ENCODE assay signal across 1 cellular context in the genomic region with DNA sequence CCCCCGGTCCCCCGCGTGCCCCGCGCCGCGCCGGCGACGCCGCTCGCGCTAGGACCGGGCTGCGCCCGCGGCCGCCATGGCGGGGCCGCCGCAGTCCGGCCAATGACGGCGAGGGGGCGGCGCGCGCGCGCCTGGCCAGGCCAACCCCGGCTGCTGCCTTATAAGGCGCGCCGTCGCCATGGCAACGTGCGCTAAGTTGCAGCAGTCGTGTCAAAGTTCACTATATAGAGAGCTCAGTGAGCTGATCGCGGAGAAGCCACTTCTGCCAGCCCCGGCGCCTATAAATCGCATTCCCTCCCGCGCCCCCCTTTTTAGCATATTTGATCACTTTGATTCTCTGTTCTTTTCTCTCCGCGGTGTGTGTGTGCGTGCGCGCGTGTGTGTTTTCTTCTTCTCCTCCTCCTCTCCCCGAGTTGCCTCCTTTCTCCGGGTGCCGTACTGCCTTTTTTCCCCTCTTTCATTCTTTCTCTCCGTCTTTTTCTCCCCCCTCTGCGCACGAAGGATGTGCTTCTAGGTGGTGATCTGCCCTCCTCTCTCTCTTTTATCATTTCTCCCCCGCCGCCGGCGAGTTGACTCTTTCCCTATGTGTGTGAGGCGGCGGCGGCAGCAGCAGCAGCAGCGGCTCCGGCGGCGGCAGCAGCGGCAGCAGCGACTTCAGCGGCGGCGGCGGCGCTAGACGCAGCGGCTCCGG.
TF ChIP-seq lines count a peak whose summit lies in the region.

A gene (plus strand): TSS at position 251 of the 691 bp plus-strand sequence. CDS start 1,406 bp downstream, outside the sequence.

TF ChIP-seq in HepG2, 621 proteins besides CTCF, POLR2A, EP300 and RAD21 (continued from another document and continues in another):
- TF ChIP-seq, protein P1, sequence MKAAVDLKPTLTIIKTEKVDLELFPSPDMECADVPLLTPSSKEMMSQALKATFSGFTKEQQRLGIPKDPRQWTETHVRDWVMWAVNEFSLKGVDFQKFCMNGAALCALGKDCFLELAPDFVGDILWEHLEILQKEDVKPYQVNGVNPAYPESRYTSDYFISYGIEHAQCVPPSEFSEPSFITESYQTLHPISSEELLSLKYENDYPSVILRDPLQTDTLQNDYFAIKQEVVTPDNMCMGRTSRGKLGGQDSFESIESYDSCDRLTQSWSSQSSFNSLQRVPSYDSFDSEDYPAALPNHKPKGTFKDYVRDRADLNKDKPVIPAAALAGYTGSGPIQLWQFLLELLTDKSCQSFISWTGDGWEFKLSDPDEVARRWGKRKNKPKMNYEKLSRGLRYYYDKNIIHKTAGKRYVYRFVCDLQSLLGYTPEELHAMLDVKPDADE (CRISPR knock-in tag; IDR thresholded peaks at IDR 0.05) = no peak
- TF ChIP-seq ZNF121 (CRISPR knock-in tag; IDR thresholded peaks at IDR 0.05) (no peak), NFYB (CRISPR knock-in tag; IDR thresholded peaks at IDR 0.05) (peak; percentile 57), EEA1 (CRISPR knock-in tag; IDR thresholded peaks at IDR 0.05; ENCODE audit: borderline replicate concordance) (no peak), ZNF501 (CRISPR knock-in tag; IDR thresholded peaks at IDR 0.05) (no peak), HMG20B (CRISPR knock-in tag; conservative IDR thresholded peaks at IDR 0.05) (0 out of 2 replicates have a peak, but pooled peaks have one; percentile 43), NCOA5 (CRISPR knock-in tag; IDR thresholded peaks at IDR 0.05) (no peak), ZNF598 (CRISPR knock-in tag; IDR thresholded peaks at IDR 0.05; ENCODE audit: borderline replicate concordance) (no peak), ZFP1 (CRISPR knock-in tag; IDR thresholded peaks at IDR 0.05) (no peak), HOXD1 (CRISPR knock-in tag; IDR thresholded peaks at IDR 0.05) (0 out of 2 replicates have a peak, but pooled peaks have one; percentile 38), KMT2A (CRISPR knock-in tag; IDR thresholded peaks at IDR 0.05) (peak; percentile 71; the same call in 1 of the 2 replicates), THAP11 (CRISPR knock-in tag; IDR thresholded peaks at IDR 0.05) (no peak), DNMT3B (CRISPR knock-in tag; conservative IDR thresholded peaks at IDR 0.05) (no peak), TCF7L2 (IDR thresholded peaks at IDR 0.05; ENCODE audit: low read depth, low read length) (no peak), NFE2 (CRISPR knock-in tag; IDR thresholded peaks at IDR 0.05) (no peak), ZC3H4 (CRISPR knock-in tag; IDR thresholded peaks at IDR 0.05; ENCODE audit: borderline replicate concordance) (peak; percentile 53; the same call in 1 of the 2 replicates), REL (CRISPR knock-in tag; conservative IDR thresholded peaks at IDR 0.05) (no peak), HCFC1 (IDR thresholded peaks at IDR 0.05; ENCODE audit: low read depth, low read length) (no peak)
- TF ChIP-seq, protein P2, sequence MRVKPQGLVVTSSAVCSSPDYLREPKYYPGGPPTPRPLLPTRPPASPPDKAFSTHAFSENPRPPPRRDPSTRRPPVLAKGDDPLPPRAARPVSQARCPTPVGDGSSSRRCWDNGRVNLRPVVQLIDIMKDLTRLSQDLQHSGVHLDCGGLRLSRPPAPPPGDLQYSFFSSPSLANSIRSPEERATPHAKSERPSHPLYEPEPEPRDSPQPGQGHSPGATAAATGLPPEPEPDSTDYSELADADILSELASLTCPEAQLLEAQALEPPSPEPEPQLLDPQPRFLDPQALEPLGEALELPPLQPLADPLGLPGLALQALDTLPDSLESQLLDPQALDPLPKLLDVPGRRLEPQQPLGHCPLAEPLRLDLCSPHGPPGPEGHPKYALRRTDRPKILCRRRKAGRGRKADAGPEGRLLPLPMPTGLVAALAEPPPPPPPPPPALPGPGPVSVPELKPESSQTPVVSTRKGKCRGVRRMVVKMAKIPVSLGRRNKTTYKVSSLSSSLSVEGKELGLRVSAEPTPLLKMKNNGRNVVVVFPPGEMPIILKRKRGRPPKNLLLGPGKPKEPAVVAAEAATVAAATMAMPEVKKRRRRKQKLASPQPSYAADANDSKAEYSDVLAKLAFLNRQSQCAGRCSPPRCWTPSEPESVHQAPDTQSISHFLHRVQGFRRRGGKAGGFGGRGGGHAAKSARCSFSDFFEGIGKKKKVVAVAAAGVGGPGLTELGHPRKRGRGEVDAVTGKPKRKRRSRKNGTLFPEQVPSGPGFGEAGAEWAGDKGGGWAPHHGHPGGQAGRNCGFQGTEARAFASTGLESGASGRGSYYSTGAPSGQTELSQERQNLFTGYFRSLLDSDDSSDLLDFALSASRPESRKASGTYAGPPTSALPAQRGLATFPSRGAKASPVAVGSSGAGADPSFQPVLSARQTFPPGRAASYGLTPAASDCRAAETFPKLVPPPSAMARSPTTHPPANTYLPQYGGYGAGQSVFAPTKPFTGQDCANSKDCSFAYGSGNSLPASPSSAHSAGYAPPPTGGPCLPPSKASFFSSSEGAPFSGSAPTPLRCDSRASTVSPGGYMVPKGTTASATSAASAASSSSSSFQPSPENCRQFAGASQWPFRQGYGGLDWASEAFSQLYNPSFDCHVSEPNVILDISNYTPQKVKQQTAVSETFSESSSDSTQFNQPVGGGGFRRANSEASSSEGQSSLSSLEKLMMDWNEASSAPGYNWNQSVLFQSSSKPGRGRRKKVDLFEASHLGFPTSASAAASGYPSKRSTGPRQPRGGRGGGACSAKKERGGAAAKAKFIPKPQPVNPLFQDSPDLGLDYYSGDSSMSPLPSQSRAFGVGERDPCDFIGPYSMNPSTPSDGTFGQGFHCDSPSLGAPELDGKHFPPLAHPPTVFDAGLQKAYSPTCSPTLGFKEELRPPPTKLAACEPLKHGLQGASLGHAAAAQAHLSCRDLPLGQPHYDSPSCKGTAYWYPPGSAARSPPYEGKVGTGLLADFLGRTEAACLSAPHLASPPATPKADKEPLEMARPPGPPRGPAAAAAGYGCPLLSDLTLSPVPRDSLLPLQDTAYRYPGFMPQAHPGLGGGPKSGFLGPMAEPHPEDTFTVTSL (CRISPR knock-in tag; IDR thresholded peaks at IDR 0.05; ENCODE audit: borderline replicate concordance) = 0 out of 2 replicates have a peak, but pooled peaks have one; percentile 22
- TF ChIP-seq, protein P3, sequence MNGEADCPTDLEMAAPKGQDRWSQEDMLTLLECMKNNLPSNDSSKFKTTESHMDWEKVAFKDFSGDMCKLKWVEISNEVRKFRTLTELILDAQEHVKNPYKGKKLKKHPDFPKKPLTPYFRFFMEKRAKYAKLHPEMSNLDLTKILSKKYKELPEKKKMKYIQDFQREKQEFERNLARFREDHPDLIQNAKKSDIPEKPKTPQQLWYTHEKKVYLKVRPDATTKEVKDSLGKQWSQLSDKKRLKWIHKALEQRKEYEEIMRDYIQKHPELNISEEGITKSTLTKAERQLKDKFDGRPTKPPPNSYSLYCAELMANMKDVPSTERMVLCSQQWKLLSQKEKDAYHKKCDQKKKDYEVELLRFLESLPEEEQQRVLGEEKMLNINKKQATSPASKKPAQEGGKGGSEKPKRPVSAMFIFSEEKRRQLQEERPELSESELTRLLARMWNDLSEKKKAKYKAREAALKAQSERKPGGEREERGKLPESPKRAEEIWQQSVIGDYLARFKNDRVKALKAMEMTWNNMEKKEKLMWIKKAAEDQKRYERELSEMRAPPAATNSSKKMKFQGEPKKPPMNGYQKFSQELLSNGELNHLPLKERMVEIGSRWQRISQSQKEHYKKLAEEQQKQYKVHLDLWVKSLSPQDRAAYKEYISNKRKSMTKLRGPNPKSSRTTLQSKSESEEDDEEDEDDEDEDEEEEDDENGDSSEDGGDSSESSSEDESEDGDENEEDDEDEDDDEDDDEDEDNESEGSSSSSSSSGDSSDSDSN (CRISPR knock-in tag; IDR thresholded peaks at IDR 0.05) = 0 out of 2 replicates have a peak, but pooled peaks have one; percentile 6
- TF ChIP-seq, protein P4, sequence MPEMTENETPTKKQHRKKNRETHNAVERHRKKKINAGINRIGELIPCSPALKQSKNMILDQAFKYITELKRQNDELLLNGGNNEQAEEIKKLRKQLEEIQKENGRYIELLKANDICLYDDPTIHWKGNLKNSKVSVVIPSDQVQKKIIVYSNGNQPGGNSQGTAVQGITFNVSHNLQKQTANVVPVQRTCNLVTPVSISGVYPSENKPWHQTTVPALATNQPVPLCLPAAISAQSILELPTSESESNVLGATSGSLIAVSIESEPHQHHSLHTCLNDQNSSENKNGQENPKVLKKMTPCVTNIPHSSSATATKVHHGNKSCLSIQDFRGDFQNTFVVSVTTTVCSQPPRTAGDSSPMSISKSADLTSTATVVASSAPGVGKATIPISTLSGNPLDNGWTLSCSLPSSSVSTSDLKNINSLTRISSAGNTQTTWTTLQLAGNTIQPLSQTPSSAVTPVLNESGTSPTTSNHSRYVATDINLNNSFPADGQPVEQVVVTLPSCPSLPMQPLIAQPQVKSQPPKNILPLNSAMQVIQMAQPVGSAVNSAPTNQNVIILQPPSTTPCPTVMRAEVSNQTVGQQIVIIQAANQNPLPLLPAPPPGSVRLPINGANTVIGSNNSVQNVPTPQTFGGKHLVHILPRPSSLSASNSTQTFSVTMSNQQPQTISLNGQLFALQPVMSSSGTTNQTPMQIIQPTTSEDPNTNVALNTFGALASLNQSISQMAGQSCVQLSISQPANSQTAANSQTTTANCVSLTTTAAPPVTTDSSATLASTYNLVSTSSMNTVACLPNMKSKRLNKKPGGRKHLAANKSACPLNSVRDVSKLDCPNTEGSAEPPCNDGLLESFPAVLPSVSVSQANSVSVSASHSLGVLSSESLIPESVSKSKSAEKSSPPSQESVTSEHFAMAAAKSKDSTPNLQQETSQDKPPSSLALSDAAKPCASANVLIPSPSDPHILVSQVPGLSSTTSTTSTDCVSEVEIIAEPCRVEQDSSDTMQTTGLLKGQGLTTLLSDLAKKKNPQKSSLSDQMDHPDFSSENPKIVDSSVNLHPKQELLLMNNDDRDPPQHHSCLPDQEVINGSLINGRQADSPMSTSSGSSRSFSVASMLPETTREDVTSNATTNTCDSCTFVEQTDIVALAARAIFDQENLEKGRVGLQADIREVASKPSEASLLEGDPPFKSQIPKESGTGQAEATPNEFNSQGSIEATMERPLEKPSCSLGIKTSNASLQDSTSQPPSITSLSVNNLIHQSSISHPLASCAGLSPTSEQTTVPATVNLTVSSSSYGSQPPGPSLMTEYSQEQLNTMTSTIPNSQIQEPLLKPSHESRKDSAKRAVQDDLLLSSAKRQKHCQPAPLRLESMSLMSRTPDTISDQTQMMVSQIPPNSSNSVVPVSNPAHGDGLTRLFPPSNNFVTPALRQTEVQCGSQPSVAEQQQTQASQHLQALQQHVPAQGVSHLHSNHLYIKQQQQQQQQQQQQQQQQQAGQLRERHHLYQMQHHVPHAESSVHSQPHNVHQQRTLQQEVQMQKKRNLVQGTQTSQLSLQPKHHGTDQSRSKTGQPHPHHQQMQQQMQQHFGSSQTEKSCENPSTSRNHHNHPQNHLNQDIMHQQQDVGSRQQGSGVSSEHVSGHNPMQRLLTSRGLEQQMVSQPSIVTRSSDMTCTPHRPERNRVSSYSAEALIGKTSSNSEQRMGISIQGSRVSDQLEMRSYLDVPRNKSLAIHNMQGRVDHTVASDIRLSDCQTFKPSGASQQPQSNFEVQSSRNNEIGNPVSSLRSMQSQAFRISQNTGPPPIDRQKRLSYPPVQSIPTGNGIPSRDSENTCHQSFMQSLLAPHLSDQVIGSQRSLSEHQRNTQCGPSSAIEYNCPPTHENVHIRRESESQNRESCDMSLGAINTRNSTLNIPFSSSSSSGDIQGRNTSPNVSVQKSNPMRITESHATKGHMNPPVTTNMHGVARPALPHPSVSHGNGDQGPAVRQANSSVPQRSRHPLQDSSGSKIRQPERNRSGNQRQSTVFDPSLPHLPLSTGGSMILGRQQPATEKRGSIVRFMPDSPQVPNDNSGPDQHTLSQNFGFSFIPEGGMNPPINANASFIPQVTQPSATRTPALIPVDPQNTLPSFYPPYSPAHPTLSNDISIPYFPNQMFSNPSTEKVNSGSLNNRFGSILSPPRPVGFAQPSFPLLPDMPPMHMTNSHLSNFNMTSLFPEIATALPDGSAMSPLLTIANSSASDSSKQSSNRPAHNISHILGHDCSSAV (CRISPR knock-in tag; IDR thresholded peaks at IDR 0.05; ENCODE audit: borderline replicate concordance) = no peak
- TF ChIP-seq, protein P5, sequence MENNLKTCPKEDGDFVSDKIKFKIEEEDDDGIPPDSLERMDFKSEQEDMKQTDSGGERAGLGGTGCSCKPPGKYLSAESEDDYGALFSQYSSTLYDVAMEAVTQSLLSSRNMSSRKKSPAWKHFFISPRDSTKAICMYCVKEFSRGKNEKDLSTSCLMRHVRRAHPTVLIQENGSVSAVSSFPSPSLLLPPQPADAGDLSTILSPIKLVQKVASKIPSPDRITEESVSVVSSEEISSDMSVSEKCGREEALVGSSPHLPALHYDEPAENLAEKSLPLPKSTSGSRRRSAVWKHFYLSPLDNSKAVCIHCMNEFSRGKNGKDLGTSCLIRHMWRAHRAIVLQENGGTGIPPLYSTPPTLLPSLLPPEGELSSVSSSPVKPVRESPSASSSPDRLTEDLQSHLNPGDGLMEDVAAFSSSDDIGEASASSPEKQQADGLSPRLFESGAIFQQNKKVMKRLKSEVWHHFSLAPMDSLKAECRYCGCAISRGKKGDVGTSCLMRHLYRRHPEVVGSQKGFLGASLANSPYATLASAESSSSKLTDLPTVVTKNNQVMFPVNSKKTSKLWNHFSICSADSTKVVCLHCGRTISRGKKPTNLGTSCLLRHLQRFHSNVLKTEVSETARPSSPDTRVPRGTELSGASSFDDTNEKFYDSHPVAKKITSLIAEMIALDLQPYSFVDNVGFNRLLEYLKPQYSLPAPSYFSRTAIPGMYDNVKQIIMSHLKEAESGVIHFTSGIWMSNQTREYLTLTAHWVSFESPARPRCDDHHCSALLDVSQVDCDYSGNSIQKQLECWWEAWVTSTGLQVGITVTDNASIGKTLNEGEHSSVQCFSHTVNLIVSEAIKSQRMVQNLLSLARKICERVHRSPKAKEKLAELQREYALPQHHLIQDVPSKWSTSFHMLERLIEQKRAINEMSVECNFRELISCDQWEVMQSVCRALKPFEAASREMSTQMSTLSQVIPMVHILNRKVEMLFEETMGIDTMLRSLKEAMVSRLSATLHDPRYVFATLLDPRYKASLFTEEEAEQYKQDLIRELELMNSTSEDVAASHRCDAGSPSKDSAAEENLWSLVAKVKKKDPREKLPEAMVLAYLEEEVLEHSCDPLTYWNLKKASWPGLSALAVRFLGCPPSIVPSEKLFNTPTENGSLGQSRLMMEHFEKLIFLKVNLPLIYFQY (CRISPR knock-in tag; IDR thresholded peaks at IDR 0.05; ENCODE audit: borderline replicate concordance) = no peak
- TF ChIP-seq, protein P6, sequence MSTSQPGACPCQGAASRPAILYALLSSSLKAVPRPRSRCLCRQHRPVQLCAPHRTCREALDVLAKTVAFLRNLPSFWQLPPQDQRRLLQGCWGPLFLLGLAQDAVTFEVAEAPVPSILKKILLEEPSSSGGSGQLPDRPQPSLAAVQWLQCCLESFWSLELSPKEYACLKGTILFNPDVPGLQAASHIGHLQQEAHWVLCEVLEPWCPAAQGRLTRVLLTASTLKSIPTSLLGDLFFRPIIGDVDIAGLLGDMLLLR (CRISPR knock-in tag; IDR thresholded peaks at IDR 0.05) = no peak
- TF ChIP-seq, protein P7, sequence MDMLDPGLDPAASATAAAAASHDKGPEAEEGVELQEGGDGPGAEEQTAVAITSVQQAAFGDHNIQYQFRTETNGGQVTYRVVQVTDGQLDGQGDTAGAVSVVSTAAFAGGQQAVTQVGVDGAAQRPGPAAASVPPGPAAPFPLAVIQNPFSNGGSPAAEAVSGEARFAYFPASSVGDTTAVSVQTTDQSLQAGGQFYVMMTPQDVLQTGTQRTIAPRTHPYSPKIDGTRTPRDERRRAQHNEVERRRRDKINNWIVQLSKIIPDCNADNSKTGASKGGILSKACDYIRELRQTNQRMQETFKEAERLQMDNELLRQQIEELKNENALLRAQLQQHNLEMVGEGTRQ (IDR thresholded peaks at IDR 0.05; ENCODE audit: low read depth, low read length) = no peak
- TF ChIP-seq, protein P7 (CRISPR knock-in tag; IDR thresholded peaks at IDR 0.05; ENCODE audit: borderline replicate concordance) = peak; percentile 89; the same call in 1 of the 2 replicates
